In the genomic region with DNA sequence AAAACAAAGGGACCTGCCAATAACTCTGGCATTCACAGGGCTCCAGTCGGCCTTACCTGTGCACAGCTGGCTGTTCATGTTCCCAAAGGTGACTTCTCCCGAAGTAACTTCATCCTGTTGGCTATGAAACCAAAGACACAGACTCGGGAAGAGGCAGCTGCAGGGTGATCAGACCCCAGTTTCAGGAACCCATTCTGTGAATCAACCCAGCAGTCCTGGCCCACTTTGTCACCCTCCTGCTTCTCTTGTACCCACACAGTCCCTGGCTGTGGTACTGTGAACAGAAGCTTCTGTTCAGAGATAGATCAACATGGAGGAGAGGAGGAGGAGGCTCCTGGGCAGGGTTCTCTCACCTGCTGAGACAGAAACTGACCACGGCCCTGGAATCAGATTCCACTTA, we compare ENCODE assay signal across 1 cellular context.
TF ChIP-seq lines count a peak whose summit lies in the region.

No MANE protein-coding gene starts in this region.

TF ChIP-seq in HepG2, 621 proteins besides CTCF, POLR2A, EP300 and RAD21:
- TF ChIP-seq YEATS4 (CRISPR knock-in tag; IDR thresholded peaks at IDR 0.05; ENCODE audit: borderline replicate concordance) = no peak
- 0 out of 2 replicates have a peak, but pooled peaks have one; percentile 51 for TF ChIP-seq CCDC6 (CRISPR knock-in tag; IDR thresholded peaks at IDR 0.05)
